Comparison of ENCODE assay signal across 8 cellular contexts in the genomic region with DNA sequence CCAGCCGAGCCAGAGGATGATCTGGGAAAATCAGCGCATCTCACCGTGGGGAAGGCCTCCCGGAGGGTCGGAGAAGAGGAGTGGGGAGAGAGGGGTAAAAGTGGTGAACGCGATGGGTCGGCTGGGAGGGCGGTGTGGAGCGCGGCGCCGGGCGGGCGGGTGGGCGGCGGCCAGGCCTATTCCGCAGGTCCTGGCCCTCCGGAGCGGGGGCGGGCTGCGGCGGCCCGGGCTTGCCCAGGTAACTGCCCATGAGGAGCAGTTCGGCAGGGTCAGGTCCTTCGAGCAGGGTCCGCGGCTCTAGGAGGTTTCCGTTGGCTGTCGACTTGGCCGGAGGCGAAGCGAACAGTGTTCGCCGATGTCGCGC. TPM values are rescaled to one million over a fixed set of nuclear protein-coding genes. Genes with fewer than 3 reads are reported as not detected.
DNase-seq lines count a peak whose midpoint lies in the region; ATAC-seq and TF ChIP-seq lines count a peak whose summit lies in the region.
"Not testable (repeated sequence)": the region's sequence is repeated elsewhere in the genome, so short reads cannot be mapped to it uniquely, and the experiment has no call there.

No MANE protein-coding gene starts in this region.

- H3K9ac ChIP-seq in subcutaneous abdominal adipose tissue (ENCODE audit: low read length in 5 of 5) = not testable (repeated sequence)

- H3K9me3 Mint-ChIP-seq in Caco-2 (ENCODE audit: unreplicated experiment); brain; naive thymus-derived CD4-positive, alpha-beta T cell: not testable (repeated sequence)

- H3K27ac ChIP-seq in naive thymus-derived CD4-positive, alpha-beta T cell (ENCODE audit: low read depth, low read length) = peak overlapping the region; percentile 73
- H3K27ac ChIP-seq in subcutaneous abdominal adipose tissue (ENCODE audit: low read depth, low read length) = not testable (repeated sequence)

- not testable (repeated sequence) for TF ChIP-seq CTCF in Caco-2 (IDR thresholded peaks at IDR 0.05; ENCODE audit: insufficient read depth in 1 of 2, low read depth in 1 of 2, low read length in 1 of 2, severe bottlenecking in 1 of 2, unreplicated experiment in 1 of 2); brain (conservative IDR thresholded peaks at IDR 0.05)

- H3K36me3 Mint-ChIP-seq in Caco-2 (ENCODE audit: insufficient read depth, unreplicated experiment) = peaks cover 48% of the 10 kb centered on the region
- H3K36me3 Mint-ChIP-seq in T-helper 17 cell (ENCODE audit: low read depth) = not testable (repeated sequence)
- H3K36me3 Mint-ChIP-seq in brain = peaks cover 34% of the 10 kb centered on the region
- peaks cover 7 to 29% (median 19%) of the 10 kb centered on the region in 5 donors for H3K36me3 Mint-ChIP-seq in naive thymus-derived CD4-positive, alpha-beta T cell

- H3K4me1 ChIP-seq in Caco-2; naive thymus-derived CD4-positive, alpha-beta T cell (ENCODE audit: control insufficient read depth in 2 of 2, insufficient read depth in 2 of 2, low read length in 2 of 2); subcutaneous abdominal adipose tissue (ENCODE audit: control insufficient read depth in 5 of 5, insufficient read depth in 5 of 5, low read length in 5 of 5): not testable (repeated sequence)

- CTCF ChIA-PET in Caco-2 (lab: Charles Lee); naive thymus-derived CD4-positive, alpha-beta T cell (lab: Charles Lee): not testable (repeated sequence)

- POLR2A ChIA-PET in Caco-2 (lab: Charles Lee); naive thymus-derived CD4-positive, alpha-beta T cell (lab: Charles Lee): not testable (repeated sequence)

- H3K27ac Mint-ChIP-seq in Caco-2 (ENCODE audit: unreplicated experiment) = peak overlapping the region; percentile 75
- peak overlapping the region; percentile 72 for H3K27ac Mint-ChIP-seq in T-helper 17 cell
- H3K27ac Mint-ChIP-seq in brain = peak overlapping the region in 4 of 5 experiments; percentile 65 to 96 (median 88)
- H3K27ac Mint-ChIP-seq in naive thymus-derived CD4-positive, alpha-beta T cell = peak overlapping the region; percentile 47 to 94 (median 89)

- not testable (repeated sequence) for H3K36me3 ChIP-seq in Caco-2 (ENCODE audit: control insufficient read depth, insufficient read depth, low read length)
- H3K36me3 ChIP-seq in naive thymus-derived CD4-positive, alpha-beta T cell (ENCODE audit: control insufficient read depth in 2 of 3, insufficient read depth in 3 of 3, low read length in 3 of 3) = peaks cover 8 to 24% (median 22%) of the 10 kb centered on the region in 3 experiments
- peaks cover 8 to 33% (median 25%) of the 10 kb centered on the region in 5 donors for H3K36me3 ChIP-seq in subcutaneous abdominal adipose tissue (ENCODE audit: control insufficient read depth in 5 of 5, insufficient read depth in 5 of 5, low read length in 5 of 5)

- H3K4me3 Mint-ChIP-seq in Caco-2 (ENCODE audit: unreplicated experiment) (peak overlapping the region; percentile 75), T-helper 17 cell (peak overlapping the region; percentile 83), brain (peak overlapping the region; percentile 86 to 96 (median 90))
- H3K4me3 Mint-ChIP-seq in naive thymus-derived CD4-positive, alpha-beta T cell = peak overlapping the region; percentile 69 to 92 (median 88)

- not testable (repeated sequence) for H3K27me3 Mint-ChIP-seq in Caco-2 (ENCODE audit: insufficient read depth, unreplicated experiment); T-helper 17 cell; brain; naive thymus-derived CD4-positive, alpha-beta T cell

- DNase-seq in Caco-2 = peak in 1 of 2 experiments; percentile 12
- not testable (repeated sequence) for DNase-seq in T-helper 17 cell, Right ventricle myocardium superior
- peak in 2 of 9 donors; percentile 1 to 12 for DNase-seq in naive thymus-derived CD4-positive, alpha-beta T cell

- not testable (repeated sequence) for BruUV-seq in Caco-2 (replicated peaks; lab: Mats Ljungman, UMichigan)

- peak; percentile 22 for ATAC-seq in GM21717 (IDR thresholded peaks at IDR 0.05; ENCODE audit: unreplicated experiment)
- ATAC-seq in HG03378 (IDR thresholded peaks at IDR 0.05; ENCODE audit: unreplicated experiment) = peak; percentile 36
- ATAC-seq in T-helper 17 cell = peak; percentile 29
- ATAC-seq in Right ventricle myocardium superior (ENCODE audit: poor library complexity) = peak; percentile 60
- ATAC-seq in naive thymus-derived CD4-positive, alpha-beta T cell = peak; percentile 33

- H3K4me1 Mint-ChIP-seq in Caco-2 (ENCODE audit: low read depth, unreplicated experiment); brain: not testable (repeated sequence)
- peaks cover 11% of the 10 kb centered on the region for H3K4me1 Mint-ChIP-seq in T-helper 17 cell
- H3K4me1 Mint-ChIP-seq in naive thymus-derived CD4-positive, alpha-beta T cell = peaks cover 6 to 32% (median 22%) of the 10 kb centered on the region in 7 donors

- H3K27me3 ChIP-seq in Caco-2 (replicated peaks; ENCODE audit: control insufficient read depth, insufficient read depth, low read length); naive thymus-derived CD4-positive, alpha-beta T cell (ENCODE audit: control insufficient read depth in 2 of 2, insufficient read depth in 2 of 2, low read length in 2 of 2); subcutaneous abdominal adipose tissue (ENCODE audit: control insufficient read depth in 5 of 5, insufficient read depth in 4 of 5, low read length in 5 of 5): not testable (repeated sequence)

- H3K4me3 ChIP-seq in Caco-2 (ENCODE audit: low read depth, low read length) (peak overlapping the region; percentile 42), subcutaneous abdominal adipose tissue (ENCODE audit: low read depth in 1 of 5, low read length in 5 of 5) (peak overlapping the region in 4 of 5 donors; percentile 26 to 66 (median 45))
- not testable (repeated sequence) for H3K4me3 ChIP-seq in naive thymus-derived CD4-positive, alpha-beta T cell (ENCODE audit: low read length)

- not testable (repeated sequence) for H3K9me3 ChIP-seq in Caco-2; T-helper 17 cell (ENCODE audit: control insufficient read depth, low read length, poor library complexity, severe bottlenecking); naive thymus-derived CD4-positive, alpha-beta T cell (ENCODE audit: control insufficient read depth in 2 of 3, low read length in 3 of 3); subcutaneous abdominal adipose tissue (ENCODE audit: control insufficient read depth in 5 of 5, low read length in 5 of 5)

- intact Hi-C loops in Caco-2 (cut with micrococcal nuclease; ENCODE audit: unreplicated experiment); Right ventricle myocardium superior (cut with DNase I): not testable (repeated sequence)
- intact Hi-C loops in naive thymus-derived CD4-positive, alpha-beta T cell (cut with micrococcal nuclease) = loop anchor here in 1 of 2 donors (2.0 kb wide), 1 partner anchor 15 kb away; no protein-coding TSS in a partner anchor

RNA-seq across cellular contexts. Expression of gene POM121C, which starts 44.0 kb away (rescaled TPM):
- total RNA-seq in Caco-2 (2022) = 68.9 and 74.6 TPM in 2 replicates
- total RNA-seq in T-helper 17 cell = 10 to 100 TPM; 73.6 to 84.4 TPM
- 47.9 TPM for polyA plus RNA-seq in brain (ENCODE audit: insufficient read depth, low read depth, low replicate concordance)
- 17.9 TPM for total RNA-seq in Right ventricle myocardium superior
- total RNA-seq in naive thymus-derived CD4-positive, alpha-beta T cell = 100 to 1,000 TPM in 2 of 5 experiments, 10 to 100 TPM in 3; 92.1 to 106 (median 97.8) TPM
- polyA plus RNA-seq in naive thymus-derived CD4-positive, alpha-beta T cell = 10 to 100 TPM; 15.6 to 31.6 TPM

RNA-seq across cellular contexts. Expression of gene TRIM73, which starts 46.7 kb away (rescaled TPM):
- total RNA-seq in Caco-2 (2022) = 0.82 and 0.86 TPM in 2 replicates
- 10 to 100 TPM; 13.7 to 19.4 TPM for total RNA-seq in T-helper 17 cell
- polyA plus RNA-seq in brain (ENCODE audit: insufficient read depth, low read depth, low replicate concordance) = 2.3 TPM
- 0.94 TPM for total RNA-seq in Right ventricle myocardium superior
- total RNA-seq in naive thymus-derived CD4-positive, alpha-beta T cell = 10 to 100 TPM; 14.2 to 33.2 (median 30.0) TPM
- polyA plus RNA-seq in naive thymus-derived CD4-positive, alpha-beta T cell = 1 to 10 TPM; 1.3 to 2.8 TPM

RNA-seq across cellular contexts. Expression of gene SPDYE5, which starts 50.0 kb away (rescaled TPM):
- total RNA-seq in Caco-2 (2022) (not detected in 2 replicates), T-helper 17 cell (not detected), Right ventricle myocardium superior (not detected)
- not detected for polyA plus RNA-seq in brain (ENCODE audit: insufficient read depth, low read depth, low replicate concordance)
- total RNA-seq in naive thymus-derived CD4-positive, alpha-beta T cell = under 1 TPM in 4 of 5 experiments, not detected in 1; 0.24 to 0.57 (median 0.38) TPM
- under 1 TPM; 0.14 to 0.37 TPM for polyA plus RNA-seq in naive thymus-derived CD4-positive, alpha-beta T cell
